Comparison of ENCODE assay signal across 1 cellular context in the genomic region with DNA sequence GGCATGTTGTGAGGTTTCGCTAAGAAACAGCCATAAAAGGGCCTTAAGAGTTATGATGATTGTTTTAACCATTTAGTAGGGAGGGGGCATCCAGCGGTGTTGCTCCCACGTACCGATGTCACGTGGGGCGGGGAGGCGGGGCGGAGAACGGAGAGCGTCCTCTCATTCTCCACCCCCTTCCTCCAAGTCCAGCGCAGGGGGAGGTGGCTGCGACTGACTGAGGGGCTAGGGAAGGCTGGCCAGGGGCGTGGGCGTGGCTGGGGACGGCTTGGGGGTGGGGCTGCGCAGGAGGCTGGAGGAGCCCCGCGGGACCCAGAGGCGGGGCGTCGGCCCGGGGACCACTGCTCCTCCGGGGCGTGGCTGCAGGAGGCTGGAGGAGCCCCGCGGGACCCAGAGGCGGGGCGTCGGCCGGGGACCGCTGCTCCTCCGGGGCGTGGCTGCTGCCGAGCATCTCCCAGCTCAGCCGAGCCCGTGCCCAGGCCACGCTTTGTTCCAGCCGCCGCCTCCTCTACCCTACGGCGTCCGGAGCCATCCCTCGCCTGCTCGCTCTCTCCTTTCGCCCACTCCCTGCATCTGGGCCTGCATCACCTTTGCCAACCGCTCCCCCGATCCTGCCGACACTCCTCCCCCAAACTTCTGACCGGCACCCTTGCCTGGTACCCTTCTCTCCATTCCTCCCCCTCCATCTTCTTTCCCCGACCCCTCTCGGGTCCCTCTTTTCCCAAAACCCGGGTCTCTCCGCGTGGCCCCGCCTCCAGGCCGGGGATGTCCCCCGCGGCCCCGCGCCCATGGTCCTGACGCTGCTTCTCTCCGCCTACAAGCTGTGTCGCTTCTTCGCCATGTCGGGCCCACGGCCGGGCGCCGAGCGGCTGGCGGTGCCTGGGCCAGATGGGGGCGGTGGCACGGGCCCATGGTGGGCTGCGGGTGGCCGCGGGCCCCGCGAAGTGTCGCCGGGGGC.
TF ChIP-seq lines count a peak whose summit lies in the region.

A gene (plus strand): TSS at position 450 of the 958 bp plus-strand sequence. CDS start 339 bp downstream, at position 789.

TF ChIP-seq in HCT116, 20 proteins besides CTCF, POLR2A, EP300 and RAD21 (continued from another document):
- TF ChIP-seq, protein P1, sequence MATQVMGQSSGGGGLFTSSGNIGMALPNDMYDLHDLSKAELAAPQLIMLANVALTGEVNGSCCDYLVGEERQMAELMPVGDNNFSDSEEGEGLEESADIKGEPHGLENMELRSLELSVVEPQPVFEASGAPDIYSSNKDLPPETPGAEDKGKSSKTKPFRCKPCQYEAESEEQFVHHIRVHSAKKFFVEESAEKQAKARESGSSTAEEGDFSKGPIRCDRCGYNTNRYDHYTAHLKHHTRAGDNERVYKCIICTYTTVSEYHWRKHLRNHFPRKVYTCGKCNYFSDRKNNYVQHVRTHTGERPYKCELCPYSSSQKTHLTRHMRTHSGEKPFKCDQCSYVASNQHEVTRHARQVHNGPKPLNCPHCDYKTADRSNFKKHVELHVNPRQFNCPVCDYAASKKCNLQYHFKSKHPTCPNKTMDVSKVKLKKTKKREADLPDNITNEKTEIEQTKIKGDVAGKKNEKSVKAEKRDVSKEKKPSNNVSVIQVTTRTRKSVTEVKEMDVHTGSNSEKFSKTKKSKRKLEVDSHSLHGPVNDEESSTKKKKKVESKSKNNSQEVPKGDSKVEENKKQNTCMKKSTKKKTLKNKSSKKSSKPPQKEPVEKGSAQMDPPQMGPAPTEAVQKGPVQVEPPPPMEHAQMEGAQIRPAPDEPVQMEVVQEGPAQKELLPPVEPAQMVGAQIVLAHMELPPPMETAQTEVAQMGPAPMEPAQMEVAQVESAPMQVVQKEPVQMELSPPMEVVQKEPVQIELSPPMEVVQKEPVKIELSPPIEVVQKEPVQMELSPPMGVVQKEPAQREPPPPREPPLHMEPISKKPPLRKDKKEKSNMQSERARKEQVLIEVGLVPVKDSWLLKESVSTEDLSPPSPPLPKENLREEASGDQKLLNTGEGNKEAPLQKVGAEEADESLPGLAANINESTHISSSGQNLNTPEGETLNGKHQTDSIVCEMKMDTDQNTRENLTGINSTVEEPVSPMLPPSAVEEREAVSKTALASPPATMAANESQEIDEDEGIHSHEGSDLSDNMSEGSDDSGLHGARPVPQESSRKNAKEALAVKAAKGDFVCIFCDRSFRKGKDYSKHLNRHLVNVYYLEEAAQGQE (IDR thresholded peaks at IDR 0.05; ENCODE audit: low read depth) = no peak
- TF ChIP-seq YY1 (IDR thresholded peaks at IDR 0.05; ENCODE audit: extremely low read depth, insufficient replicate concordance, low read depth, low read length) (no peak), FOSL1 (IDR thresholded peaks at IDR 0.05; ENCODE audit: low read depth) (no peak), POLR2AphosphoS5 (IDR thresholded peaks at IDR 0.05; ENCODE audit: low read depth, low read length) (no peak), CEBPB (IDR thresholded peaks at IDR 0.05; ENCODE audit: low read depth) (no peak), CBX3 (IDR thresholded peaks at IDR 0.05; ENCODE audit: low read depth) (no peak), TCF7L2 (IDR thresholded peaks at IDR 0.05; ENCODE audit: borderline replicate concordance, extremely low read depth, insufficient read depth, insufficient read length) (peak; percentile 67), ELF1 (IDR thresholded peaks at IDR 0.05; ENCODE audit: borderline replicate concordance, low read depth) (no peak)
- TF ChIP-seq, protein P2, sequence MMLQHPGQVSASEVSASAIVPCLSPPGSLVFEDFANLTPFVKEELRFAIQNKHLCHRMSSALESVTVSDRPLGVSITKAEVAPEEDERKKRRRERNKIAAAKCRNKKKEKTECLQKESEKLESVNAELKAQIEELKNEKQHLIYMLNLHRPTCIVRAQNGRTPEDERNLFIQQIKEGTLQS (IDR thresholded peaks at IDR 0.05) = no peak
- TF ChIP-seq, protein P3, sequence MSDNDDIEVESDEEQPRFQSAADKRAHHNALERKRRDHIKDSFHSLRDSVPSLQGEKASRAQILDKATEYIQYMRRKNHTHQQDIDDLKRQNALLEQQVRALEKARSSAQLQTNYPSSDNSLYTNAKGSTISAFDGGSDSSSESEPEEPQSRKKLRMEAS (IDR thresholded peaks at IDR 0.05) = peak; percentile 35; the same call in 1 of the 2 replicates
